11 cellular contexts compared by ENCODE assay signal in genomic region chrX:16239211-16239610, GRCh38.
A peak's percentile ranks its signal among the peaks of the same experiment; 100 is the strongest.
DNase-seq lines count a peak whose midpoint lies in the region; ATAC-seq and TF ChIP-seq lines count a peak whose summit lies in the region.
"Had no signal": no experiment of that assay in that cellular context is flagged by ENCODE, and none has a peak within 500 bp of the region (broad histone marks: within the 10 kb centered on the region; RNA-seq: fewer than 3 reads in every experiment).

No MANE protein-coding gene starts in this region.

- H3K9ac ChIP-seq in IMR-90 (ENCODE audit: low read depth, low read length) = no peak overlapping the region
- no peak overlapping the region for H3K9ac ChIP-seq in fibroblast of lung (ENCODE audit: insufficient read depth, low read length)

- no peaks in the 10 kb centered on the region for H3K36me3 ChIP-seq in IMR-90 (ENCODE audit: control insufficient read depth, insufficient read depth, low read length)
- H3K36me3 ChIP-seq in fibroblast of lung (ENCODE audit: control insufficient read depth, insufficient read depth, low read length) = no peaks in the 10 kb centered on the region
- H3K36me3 ChIP-seq: right lobe of liver had no signal

- H3K18ac ChIP-seq in IMR-90 (ENCODE audit: low read depth, low read length) = no peak overlapping the region

- H3K4me1 ChIP-seq in IMR-90 (ENCODE audit: control insufficient read depth, insufficient read depth, low read length) = peaks cover 2% of the 10 kb centered on the region; the same call in 1 of the 2 replicates
- peaks cover 2% of the 10 kb centered on the region for H3K4me1 ChIP-seq in fibroblast of lung (ENCODE audit: control insufficient read depth, extremely low read depth, insufficient read depth, low read length)
- H3K4me1 ChIP-seq: right lobe of liver had no signal

- H3K4me2 ChIP-seq in IMR-90 (ENCODE audit: low read depth, low read length) (no peak overlapping the region), fibroblast of lung (ENCODE audit: extremely low read depth, insufficient read depth, low read length) (no peak overlapping the region)

- H2BK20ac ChIP-seq in IMR-90 (ENCODE audit: low read depth, low read length) = no peak overlapping the region

- TF ChIP-seq CTCF in IMR-90 (conservative IDR thresholded peaks at IDR 0.05; ENCODE audit: low read depth, low read length) (no peak), fibroblast of lung (conservative IDR thresholded peaks at IDR 0.05 in 1 of 2, IDR thresholded peaks at IDR 0.05 in 1 of 2; ENCODE audit: low read depth in 1 of 2, low read length in 2 of 2) (no peak)

- peak overlapping the region; percentile 33; the same call in 1 of the 2 replicates for H3K4ac ChIP-seq in IMR-90 (ENCODE audit: low read depth, low read length)

- H3K14ac ChIP-seq in IMR-90 (replicated peaks; ENCODE audit: low read depth, low read length) = no peak overlapping the region

- H3K27me3 ChIP-seq in IMR-90 (ENCODE audit: control insufficient read depth, insufficient read depth, low read length) (peaks cover 2% of the 10 kb centered on the region; the same call in 1 of the 2 replicates), fibroblast of lung (ENCODE audit: control insufficient read depth, insufficient read depth, low read length) (no peaks in the 10 kb centered on the region)
- H3K27me3 ChIP-seq: right lobe of liver had no signal

- no CpG with 5 or more reads among the region's 4 CpGs for WGBS in IMR-90 (ENCODE audit: extremely low coverage in 2 of 2, insufficient read length in 1 of 2), 2 experiments

- no TSS peak for BruUV-seq in IMR-90 (replicated peaks; lab: Mats Ljungman, UMichigan)

- no peak overlapping the region for H3K23ac ChIP-seq in IMR-90 (ENCODE audit: low read depth, low read length)

- intact Hi-C loops in IMR-90 (cut with micrococcal nuclease) = no loop called here

- H3K79me2 ChIP-seq in fibroblast of lung (ENCODE audit: control insufficient read depth, insufficient read depth, low read length) = no peaks in the 10 kb centered on the region

- no peak overlapping the region for H4K91ac ChIP-seq in IMR-90 (ENCODE audit: insufficient read depth, low read depth, low read length)

- dilution Hi-C loops in IMR-90 (cut with HindIII; ENCODE audit: low sequenced_read_pairs, unreplicated experiment) = no loop called here

- H3K56ac ChIP-seq in IMR-90 (ENCODE audit: extremely low read depth, insufficient read depth, low read length) = no peak overlapping the region

- no peak for TF ChIP-seq RAD21 in IMR-90 (IDR thresholded peaks at IDR 0.05; ENCODE audit: low read length)

- CTCF ChIA-PET in IMR-90 (lab: Yijun Ruan, JAX) = no interaction called here

- peak; percentile 84 for ATAC-seq in GM19438 (IDR thresholded peaks at IDR 0.05; ENCODE audit: low read depth, unreplicated experiment)
- ATAC-seq in IMR-90 (ENCODE audit: low read depth) = peak; percentile 78
- ATAC-seq: Panc1, right lobe of liver had no signal

- no peak for TF ChIP-seq POLR2A in IMR-90 (IDR thresholded peaks at IDR 0.05; ENCODE audit: low read depth, low read length)

- no peak overlapping the region for H2BK15ac ChIP-seq in IMR-90 (ENCODE audit: low read depth, low read length)

- no peak overlapping the region for H4K5ac ChIP-seq in IMR-90 (ENCODE audit: low read depth, low read length)

- H3K9me3 ChIP-seq in IMR-90 (ENCODE audit: control insufficient read depth, insufficient read depth, low read length) (no peaks in the 10 kb centered on the region), fibroblast of lung (ENCODE audit: control insufficient read depth, insufficient read depth, low read depth, low read length) (no peaks in the 10 kb centered on the region)
- H3K9me3 ChIP-seq: right lobe of liver had no signal

- H2BK5ac ChIP-seq in IMR-90 (ENCODE audit: low read depth, low read length, poor library complexity, severe bottlenecking) = no peak overlapping the region

- H4K8ac ChIP-seq in IMR-90 (ENCODE audit: low read depth in 2 of 2, low read length in 2 of 2) = 0 out of 4 replicates have a peak overlapping the region, but pooled peaks of 1 of the 2 experiments have one; percentile 6

- H2AFZ ChIP-seq in IMR-90 (replicated peaks; ENCODE audit: low read length, poor library complexity) (no peak overlapping the region), fibroblast of lung (ENCODE audit: low read length) (no peak overlapping the region)

- no peaks in the 10 kb centered on the region for H3K79me1 ChIP-seq in IMR-90 (ENCODE audit: low read depth in 1 of 2, low read length in 2 of 2)

- in situ Hi-C loops in IMR-90 (cut with MboI; ENCODE audit: low sequenced_read_pairs) = no loop called here

- POLR2A ChIA-PET in IMR-90 (lab: Charles Lee; ENCODE audit: unreplicated experiment) = no interaction called here

- no peak overlapping the region for H2AK5ac ChIP-seq in IMR-90 (ENCODE audit: low read depth, low read length)

- no peaks in the 10 kb centered on the region for H4K20me1 ChIP-seq in IMR-90 (ENCODE audit: insufficient read depth, low read length)
- H4K20me1 ChIP-seq in fibroblast of lung (ENCODE audit: control insufficient read depth, extremely low read depth, insufficient read depth, low read length) = no peaks in the 10 kb centered on the region

- H3K27ac ChIP-seq in IMR-90 (ENCODE audit: insufficient read depth, low read length) (no peak overlapping the region), fibroblast of lung (ENCODE audit: insufficient read depth, low read length) (no peak overlapping the region)
- H3K27ac ChIP-seq: right lobe of liver had no signal

- peak; percentile 55 for DNase-seq in AG20443 (ENCODE audit: low spot score)
- DNase-seq in IMR-90 = peak; percentile 88
- peak; percentile 61 to 94 for DNase-seq in fibroblast of lung (ENCODE audit: low read depth in 2 of 2)
- DNase-seq in NOMO-1 (lab: John Stamatoyannopoulos, UW; ENCODE audit: unreplicated experiment in 2 of 2) = no peak
- no peak for DNase-seq in NCI-H1417 (lab: John Stamatoyannopoulos, UW)
- DNase-seq in cerebellar cortex (ENCODE audit: low spot score) = no peak
- DNase-seq in GM19238 (ENCODE audit: insufficient read length, low spot score) = no peak
- DNase-seq: activated gamma-delta T cell, right lobe of liver had no signal

- no peaks in the 10 kb centered on the region for H3K9me1 ChIP-seq in IMR-90 (ENCODE audit: insufficient read depth, low read length)

- no peak overlapping the region for H2AK9ac ChIP-seq in IMR-90 (replicated peaks; ENCODE audit: low read depth, low read length, poor library complexity)

- no peak overlapping the region for H3K4me3 ChIP-seq in IMR-90 (ENCODE audit: insufficient read depth, low read depth, low read length)
- H3K4me3 ChIP-seq in fibroblast of lung (replicated peaks in 1 of 4; ENCODE audit: control extremely low read depth in 1 of 4, insufficient read depth in 1 of 4, low read depth in 3 of 4, low read length in 4 of 4) = no peak overlapping the region
- H3K4me3 ChIP-seq: right lobe of liver had no signal

- H2BK120ac ChIP-seq in IMR-90 (ENCODE audit: low read depth, low read length) = peak overlapping the region; percentile 46

TF ChIP-seq in IMR-90, 13 proteins besides CTCF, POLR2A, EP300 and RAD21:
- peak; percentile 61 for TF ChIP-seq USF2 (IDR thresholded peaks at IDR 0.05; ENCODE audit: low read depth, low read length)
- TF ChIP-seq MAZ (IDR thresholded peaks at IDR 0.05; ENCODE audit: borderline replicate concordance, low read depth, low read length) = no peak

Comparison
In these comparisons a context has a peak if more than half of its experiments do, and no peak if none do; other contexts are left out.
1. DNase-seq: peak in AG20443 (single experiment), IMR-90 (single experiment) and fibroblast of lung (2 of 2); none in NOMO-1 (0 of 2), NCI-H1417 (0 of 3), cerebellar cortex (single experiment) and GM19238 (single experiment).